In genomic region chr4:40197879-40198689, GRCh38 we compare ENCODE assay signal across 9 cellular contexts. TPM values are rescaled to one million over a fixed set of nuclear protein-coding genes. Genes with fewer than 3 reads are reported as not detected.
DNase-seq lines count a peak whose midpoint lies in the region; ATAC-seq, FAIRE-seq and TF ChIP-seq lines count a peak whose summit lies in the region.
"Had no signal": no experiment of that assay in that cellular context is flagged by ENCODE, and none has a peak within 500 bp of the region (broad histone marks: within the 10 kb centered on the region; RNA-seq: fewer than 3 reads in every experiment).

No MANE protein-coding gene starts in this region.

- H2AFZ ChIP-seq in MM.1S (ENCODE audit: low read length) (no peak overlapping the region), K562 (ENCODE audit: low read depth, low read length) (peak overlapping the region; percentile 64)

- peak overlapping the region; percentile 93 for H3K4me3 ChIP-seq in GM08714 (ENCODE audit: low read length)
- H3K4me3 ChIP-seq in MM.1S (ENCODE audit: low read length), result peak overlapping the region; percentile 83
- peak overlapping the region; percentile 50 for H3K4me3 ChIP-seq in K562
- peak overlapping the region; percentile 55 to 63 for H3K4me3 ChIP-seq in neutrophil (ENCODE audit: low read depth in 1 of 2, low read length in 1 of 2)
- H3K4me3 ChIP-seq in testis, result no peak overlapping the region
- no peak overlapping the region for H3K4me3 ChIP-seq in MG63
- H3K4me3 ChIP-seq in left lung, result peak overlapping the region in 1 of 2 donors; percentile 32

- CTCF ChIA-PET in K562 (lab: Yijun Ruan, JAX; ENCODE audit: low intra/inter-chr PET ratio), result no interaction called here

- intact Hi-C loops in K562 (cut with micrococcal nuclease) (loop anchor here (2.0 kb wide), 1 partner anchor 41 kb away; no protein-coding TSS in a partner anchor), testis (cut with DNase I; ENCODE audit: low total_unique reads) (no loop called here), left lung (cut with DNase I) (no loop called here)

- in situ Hi-C loops in K562 (cut with MboI), result no loop called here

- peak overlapping the region; percentile 95 for H3K9ac ChIP-seq in MM.1S (ENCODE audit: low read length)
- H3K9ac ChIP-seq in K562 (ENCODE audit: insufficient read depth in 1 of 2, low read depth in 2 of 2, low read length in 2 of 2), result peak overlapping the region; percentile 83 to 94

- H3K27ac ChIP-seq in MM.1S (ENCODE audit: low read length) (peak overlapping the region; percentile 97), K562 (ENCODE audit: extremely low read depth, low read depth, low read length) (peak overlapping the region; percentile 85), neutrophil (peak overlapping the region; percentile 82), testis (no peak overlapping the region), left lung (peak overlapping the region in 1 of 2 donors; percentile 92)

- peaks cover 95% of the 10 kb centered on the region for H3K79me2 ChIP-seq in MM.1S (ENCODE audit: low read length)
- H3K79me2 ChIP-seq in K562 (ENCODE audit: control insufficient read depth, insufficient read depth, low read length), result peaks cover 62% of the 10 kb centered on the region

- peaks cover 3% of the 10 kb centered on the region; the same call in 1 of the 2 replicates for H3K36me3 ChIP-seq in MM.1S (replicated peaks; ENCODE audit: insufficient read depth, low read length)
- H3K36me3 ChIP-seq in K562 (ENCODE audit: control insufficient read depth, insufficient read depth, low read length), result no peaks in the 10 kb centered on the region
- H3K36me3 ChIP-seq in neutrophil, result no peaks in the 10 kb centered on the region
- H3K36me3 ChIP-seq in testis (ENCODE audit: low read depth, missing control alignments), result no peaks in the 10 kb centered on the region
- no peaks in the 10 kb centered on the region for H3K36me3 ChIP-seq in MG63
- no peaks in the 10 kb centered on the region for H3K36me3 ChIP-seq in left lung

- FAIRE-seq in K562 (lab: Jason Lieb, UNC), result peak; percentile 87
- FAIRE-seq: kidney had no signal

- TSS peak; percentile 58 for BruUV-seq in K562 (replicated peaks; lab: Mats Ljungman, UMichigan)

- H3K4me2 ChIP-seq in MM.1S (ENCODE audit: low read depth, low read length), result peak overlapping the region; percentile 92
- H3K4me2 ChIP-seq in K562 (ENCODE audit: insufficient read depth, low read length), result peak overlapping the region; percentile 90

- no peaks in the 10 kb centered on the region for H3K9me2 ChIP-seq in MM.1S (replicated peaks; ENCODE audit: insufficient read depth, low read length)

- TF ChIP-seq EP300 in K562 (IDR thresholded peaks at IDR 0.05; ENCODE audit: low read length), result peak; percentile 75

- no peaks in the 10 kb centered on the region for H3K9me1 ChIP-seq in K562 (ENCODE audit: control insufficient read depth, insufficient read depth, low read length)

- no peaks in the 10 kb centered on the region for H3K9me3 ChIP-seq in MM.1S (replicated peaks; ENCODE audit: insufficient read depth, low read length)
- no peaks in the 10 kb centered on the region for H3K9me3 ChIP-seq in K562 (replicated peaks; ENCODE audit: control insufficient read depth, insufficient read depth, low read depth, low read length)
- H3K9me3 ChIP-seq in neutrophil, result no peaks in the 10 kb centered on the region
- H3K9me3 ChIP-seq in testis, result no peaks in the 10 kb centered on the region
- no peaks in the 10 kb centered on the region for H3K9me3 ChIP-seq in MG63
- H3K9me3 ChIP-seq in left lung, result no peaks in the 10 kb centered on the region

- TF ChIP-seq POLR2A in K562 (conservative IDR thresholded peaks at IDR 0.05) (peak; percentile 80), testis (IDR thresholded peaks at IDR 0.05) (no peak)

- TF ChIP-seq CTCF in MM.1S (IDR thresholded peaks at IDR 0.05; ENCODE audit: low read length) (no peak), K562 (IDR thresholded peaks at IDR 0.05 in 2 of 3, conservative IDR thresholded peaks at IDR 0.05 in 1 of 3; ENCODE audit: insufficient read depth in 2 of 3, low read depth in 1 of 3, low read length in 3 of 3) (no peak), neutrophil (IDR thresholded peaks at IDR 0.05) (no peak), testis (IDR thresholded peaks at IDR 0.05) (no peak), left lung (IDR thresholded peaks at IDR 0.05) (no peak)

- H4K20me1 ChIP-seq in MM.1S (ENCODE audit: insufficient read depth, low read length), result no peaks in the 10 kb centered on the region
- H4K20me1 ChIP-seq in K562 (replicated peaks; ENCODE audit: control insufficient read depth, insufficient read depth, low read length), result no peaks in the 10 kb centered on the region

- POLR2A ChIA-PET in K562 (lab: Yijun Ruan, JAX), result interaction anchor here (0.7 to 0.8 kb wide), 2 partner anchors 9 to 15 kb away, joined by 3 read pairs; no protein-coding TSS in a partner anchor

- DNase-seq in MM.1S (peak; percentile 58), K562 (ENCODE audit: extremely low read depth in 1 of 4, low spot score in 3 of 4) (peak in 3 of 4 experiments; percentile 19 to 88 (median 56)), GOT3 (lab: John Stamatoyannopoulos, UW) (no peak), testis (no peak), MG63 (no peak), left lung (no peak)
- DNase-seq: kidney had no signal

- H3K4me1 ChIP-seq in MM.1S (ENCODE audit: low read length) (peaks cover 14% of the 10 kb centered on the region; the same call in 1 of the 2 replicates), K562 (replicated peaks in 1 of 2; ENCODE audit: control insufficient read depth in 2 of 2, insufficient read depth in 2 of 2, low read length in 2 of 2) (peaks cover 38 to 42% of the 10 kb centered on the region in 2 experiments; a peak in 4 of 5 replicates), neutrophil (ENCODE audit: control insufficient read depth in 1 of 2, insufficient read depth in 1 of 2, low read depth in 1 of 2, low read length in 1 of 2) (peaks cover 75 to 78% of the 10 kb centered on the region in 2 experiments), testis (no peaks in the 10 kb centered on the region), left lung (peaks cover 0 to 35% of the 10 kb centered on the region in 2 donors)

- H3F3A ChIP-seq in MM.1S (ENCODE audit: insufficient read depth, low read length), result peaks cover 89% of the 10 kb centered on the region

- 2% methylated on average over 15 of the region's 15 CpGs for WGBS in K562 (ENCODE audit: insufficient coverage, low coverage, missing lambda C conversion rate)
- WGBS in testis, 2 donors, result 82 to 86% methylated on average over 15 of the region's 15 CpGs

- peak; percentile 70 for ATAC-seq in K562
- no peak for ATAC-seq in left lung

- H3K27me3 ChIP-seq in MM.1S (replicated peaks; ENCODE audit: insufficient read depth, low read length), result no peaks in the 10 kb centered on the region
- H3K27me3 ChIP-seq in K562 (ENCODE audit: control insufficient read depth in 2 of 2, insufficient read depth in 2 of 2, low read length in 2 of 2), result no peaks in the 10 kb centered on the region
- H3K27me3 ChIP-seq in neutrophil, result no peaks in the 10 kb centered on the region
- H3K27me3 ChIP-seq in testis, result no peaks in the 10 kb centered on the region
- H3K27me3 ChIP-seq in MG63, result no peaks in the 10 kb centered on the region
- no peaks in the 10 kb centered on the region for H3K27me3 ChIP-seq in left lung

- 0 out of 4 replicates have a peak, but pooled peaks of 1 of the 2 experiments have one; percentile 9 for TF ChIP-seq RAD21 in K562 (CRISPR knock-in tag; conservative IDR thresholded peaks at IDR 0.05 in 1 of 2, IDR thresholded peaks at IDR 0.05 in 1 of 2)

TF ChIP-seq in K562, 482 proteins besides CTCF, POLR2A, EP300 and RAD21 (continues in another document):
- TF ChIP-seq POLR2G (IDR thresholded peaks at IDR 0.05; ENCODE audit: low read depth, low read length), result peak; percentile 67
- TF ChIP-seq ZNF830 (CRISPR knock-in tag; IDR thresholded peaks at IDR 0.05), result 0 out of 2 replicates have a peak, but pooled peaks have one; percentile 23
- no peak for TF ChIP-seq MED1 (CRISPR knock-in tag; IDR thresholded peaks at IDR 0.05; ENCODE audit: borderline replicate concordance)
- TF ChIP-seq NFIC (IDR thresholded peaks at IDR 0.05), result peak; percentile 27
- TF ChIP-seq ZNF766 (CRISPR knock-in tag; conservative IDR thresholded peaks at IDR 0.05), result no peak; the same call in 1 of the 2 replicates
- TF ChIP-seq YY1 (IDR thresholded peaks at IDR 0.05; ENCODE audit: borderline replicate concordance in 1 of 3, control insufficient read depth in 1 of 3, extremely low read depth in 1 of 3, insufficient read depth in 3 of 3, insufficient read length in 1 of 3, insufficient replicate concordance in 2 of 3, low read depth in 1 of 3, low read length in 2 of 3), result peak in 1 of 3 experiments; percentile 12
- peak; percentile 75; the same call in 1 of the 2 replicates for TF ChIP-seq DMBX1 (CRISPR knock-in tag; IDR thresholded peaks at IDR 0.05; ENCODE audit: borderline replicate concordance)

RNA-seq across cellular contexts. Expression of gene RHOH, which starts 1.3 kb away (rescaled TPM):
- 11.2 and 13.2 TPM in 2 replicates for total RNA-seq in K562 (2011; cell fraction: chromatin; rRNA removed; ENCODE audit: low replicate concordance)
- total RNA-seq in K562 (2011; cell fraction: nucleolus; rRNA removed), result 5.3 and 7.5 TPM in 2 replicates
- 13.0 and 13.2 TPM in 2 replicates for total RNA-seq in K562 (2011; cell fraction: nucleoplasm; rRNA removed)
- 15.8 and 20.3 TPM in 2 replicates for total RNA-seq in K562 (2014; rRNA removed)
- 18.1 and 19.0 TPM in 2 replicates for total RNA-seq in K562 (2014; rRNA removed; fragmentation: Illumina TruSeq; extraction: Trizol)
- total RNA-seq in K562 (2015; rRNA removed; fragmentation: Illumina TruSeq; extraction: Trizol), result 17.3 and 17.4 TPM in 2 replicates
- total RNA-seq in K562 (2021), result 24.0 and 26.3 TPM in 2 replicates
- 1.4 and 14.3 TPM in 2 replicates for polyA plus RNA-seq in K562 (2011; rRNA removed)
- polyA plus RNA-seq in K562 (2011; cell fraction: cytosol; rRNA removed), result 1.2 and 10.9 TPM in 2 replicates
- polyA plus RNA-seq in K562 (2011; cell fraction: nucleus; rRNA removed), result 1.3 and 6.8 TPM in 2 replicates
- polyA plus RNA-seq in K562 (2012), result 25.9 and 68.3 TPM in 2 replicates
- polyA plus RNA-seq in K562 (2014; fragmentation: Illumina TruSeq; extraction: Trizol), result 25.5 and 26.7 TPM in 2 replicates
- polyA plus RNA-seq in K562 (2014; fragmentation: Nextera tagmentation; extraction: Ambion mirVana), result 10 to 100 TPM; 27.2 to 37.7 TPM
- 23.2 and 32.5 TPM in 2 replicates for polyA plus RNA-seq in K562 (2014; rRNA removed)
- polyA minus RNA-seq in K562 (2011; rRNA and poly(A)+ RNA removed), result 1.8 and 13.2 TPM in 2 replicates
- 0.91 and 4.9 TPM in 2 replicates for polyA minus RNA-seq in K562 (2011; cell fraction: cytosol; rRNA and poly(A)+ RNA removed)
- 0.89 and 6.3 TPM in 2 replicates for polyA minus RNA-seq in K562 (2011; cell fraction: nucleus; rRNA and poly(A)+ RNA removed)
- total RNA-seq in testis, result 1 to 10 TPM in 1 of 2 donors, under 1 TPM in 1; 0.39 to 1.2 TPM
- 2.5 TPM for polyA plus RNA-seq in testis (ENCODE audit: insufficient read depth, low read depth, low replicate concordance)
- total RNA-seq in MG63 (2014; rRNA removed; shearing (Covaris generic); ENCODE audit: low replicate concordance), result not detected in 2 replicates
- total RNA-seq in left lung, result 10 to 100 TPM in 1 of 2 donors, 1 to 10 TPM in 1; 1.9 to 10.1 TPM

Comparison
In these comparisons a context has a peak if more than half of its experiments do, and no peak if none do; other contexts are left out.
1. H3K4me3 ChIP-seq: peak in GM08714 (single experiment), MM.1S (single experiment), K562 (single experiment) and neutrophil (2 of 2); none in testis (0 of 2) and MG63 (single experiment).
2. DNase-seq: peak in MM.1S (single experiment) and K562 (3 of 4); none in GOT3 (single experiment), testis (single experiment), MG63 (single experiment) and left lung (0 of 2).
3. H3K27ac ChIP-seq: peak in MM.1S (single experiment), K562 (single experiment) and neutrophil (single experiment); none in testis (0 of 2).